Comparison of ENCODE assay signal across 8 cellular contexts in genomic region chr16:68737730-68738590, GRCh38. TPM values are rescaled to one million over a fixed set of nuclear protein-coding genes. Genes with fewer than 3 reads are reported as not detected.
A peak's percentile ranks its signal among the peaks of the same experiment; 100 is the strongest.
DNase-seq lines count a peak whose midpoint lies in the region; ATAC-seq and TF ChIP-seq lines count a peak whose summit lies in the region.

No MANE protein-coding gene starts in this region.

- peaks cover 13% of the 10 kb centered on the region; the same call in 1 of the 2 replicates for H3K36me3 ChIP-seq in HUES64 (ENCODE audit: insufficient read depth, low read length)
- H3K36me3 ChIP-seq in mucosa of stomach (ENCODE audit: control insufficient read depth, insufficient read depth, low read length): no peaks in the 10 kb centered on the region

- TF ChIP-seq CTCF in C4-2B (conservative IDR thresholded peaks at IDR 0.05): no peak; the same call in 1 of the 2 replicates
- no peak for TF ChIP-seq CTCF in GM13976 (IDR thresholded peaks at IDR 0.05; ENCODE audit: borderline replicate concordance, control extremely low read depth, extremely low read depth, insufficient read depth, missing control alignments)

- WGBS in HUES64: 2% methylated on average over 58 of the region's 58 CpGs

- H3K4me3 ChIP-seq in HUES64 (ENCODE audit: low read length): peak overlapping the region; percentile 91
- H3K4me3 ChIP-seq in mucosa of stomach (ENCODE audit: low read length): peak overlapping the region; percentile 63

- no peaks in the 10 kb centered on the region for H3K36me3 Mint-ChIP-seq in dendritic cell treated with granulocyte-macrophage colony-stimulating factor and Interleukin-4, amounts not matched to agents 40 ng/mL and 50 ng/mL, for 4 days (ENCODE audit: low read depth)

- H3K27me3 Mint-ChIP-seq in dendritic cell treated with granulocyte-macrophage colony-stimulating factor and Interleukin-4, amounts not matched to agents 40 ng/mL and 50 ng/mL, for 4 days: peaks cover 56% of the 10 kb centered on the region

- no peak for ATAC-seq in HG02981 (IDR thresholded peaks at IDR 0.05; ENCODE audit: unreplicated experiment)

- peak overlapping the region; percentile 89 for H3K27ac ChIP-seq in C4-2B
- 0 out of 2 replicates have a peak overlapping the region, but pooled peaks have one; percentile 35 for H3K27ac ChIP-seq in HUES64 (ENCODE audit: low read depth, low read length)

- H3K9me3 Mint-ChIP-seq in dendritic cell treated with granulocyte-macrophage colony-stimulating factor and Interleukin-4, amounts not matched to agents 40 ng/mL and 50 ng/mL, for 4 days: no peaks in the 10 kb centered on the region

- H3K9ac ChIP-seq in HUES64 (ENCODE audit: low read depth, low read length): peak overlapping the region; percentile 77
- H3K9ac ChIP-seq in mucosa of stomach (ENCODE audit: low read length): peak overlapping the region; percentile 97

- peak overlapping the region; percentile 15 for H3K27ac Mint-ChIP-seq in dendritic cell treated with granulocyte-macrophage colony-stimulating factor and Interleukin-4, amounts not matched to agents 40 ng/mL and 50 ng/mL, for 4 days

- H3K9me3 ChIP-seq in HUES64 (ENCODE audit: insufficient read depth, low read depth, low read length) (no peaks in the 10 kb centered on the region), mucosa of stomach (ENCODE audit: control insufficient read depth, low read length) (no peaks in the 10 kb centered on the region)

- peak overlapping the region; percentile 47 for H3K4me3 Mint-ChIP-seq in dendritic cell treated with granulocyte-macrophage colony-stimulating factor and Interleukin-4, amounts not matched to agents 40 ng/mL and 50 ng/mL, for 4 days

- peaks cover 11% of the 10 kb centered on the region; the same call in 1 of the 2 replicates for H3K27me3 ChIP-seq in HUES64 (ENCODE audit: insufficient read depth, low read length)
- H3K27me3 ChIP-seq in mucosa of stomach (ENCODE audit: control insufficient read depth, insufficient read depth, low read length): peaks cover 14% of the 10 kb centered on the region

- intact Hi-C loops in dendritic cell treated with granulocyte-macrophage colony-stimulating factor and Interleukin-4, amounts not matched to agents 40 ng/mL and 50 ng/mL, for 4 days (cut with micrococcal nuclease): no loop called here

- H3K4me1 Mint-ChIP-seq in dendritic cell treated with granulocyte-macrophage colony-stimulating factor and Interleukin-4, amounts not matched to agents 40 ng/mL and 50 ng/mL, for 4 days (ENCODE audit: low read depth): peaks cover 47% of the 10 kb centered on the region

- in situ Hi-C loops in GM13976 (cut with MboI; ENCODE audit: low sequenced_read_pairs, unreplicated experiment): no loop called here

- peaks cover 31% of the 10 kb centered on the region for H3K4me1 ChIP-seq in HUES64 (ENCODE audit: insufficient read depth, low read length)
- H3K4me1 ChIP-seq in mucosa of stomach (ENCODE audit: control insufficient read depth, insufficient read depth, low read length): peaks cover 36% of the 10 kb centered on the region

- no peak for DNase-seq in GM13976 (ENCODE audit: low spot score)
- DNase-seq in AG20443 (ENCODE audit: low spot score): no peak
- no peak for DNase-seq in NCI-H82 (lab: John Stamatoyannopoulos, UW)

RNA-seq across cellular contexts. Expression of gene CDH1, which starts 0.9 kb away (rescaled TPM):
- 50.8 TPM for polyA plus RNA-seq in HUES64 (2013, experiment 1 of 2)
- polyA plus RNA-seq in HUES64 (2013, experiment 2 of 2): 48.9 TPM
